In the genomic region with DNA sequence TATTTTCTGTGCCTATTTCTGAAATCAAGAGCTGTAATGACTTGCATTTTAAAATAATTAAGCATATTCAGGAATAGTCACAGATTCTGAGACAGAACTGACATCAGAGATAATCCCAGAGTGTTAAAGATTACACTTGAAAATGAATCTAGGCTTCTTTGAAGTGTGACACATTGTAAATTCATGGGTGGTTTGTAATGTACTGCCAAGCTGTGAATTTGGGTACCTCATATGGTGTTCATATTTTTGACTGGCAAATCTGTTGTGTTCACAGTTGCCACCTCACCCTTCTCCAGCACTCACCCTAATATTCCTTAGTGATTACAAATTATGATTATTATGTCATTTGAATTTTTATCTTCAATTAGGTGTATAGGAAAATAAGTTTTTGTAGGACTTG, we compare ENCODE assay signal across 19 cellular contexts.
"Had no signal": no experiment of that assay in that cellular context is flagged by ENCODE, and none has a peak within 500 bp of the region (broad histone marks: within the 10 kb centered on the region; RNA-seq: fewer than 3 reads in every experiment).

No MANE protein-coding gene starts in this region.

- H3K27ac Mint-ChIP-seq: dendritic cell treated with granulocyte-macrophage colony-stimulating factor and Interleukin-4, amounts not matched to agents 40 ng/mL and 50 ng/mL, for 4 days; effector memory CD8-positive, alpha-beta T cell; immature natural killer cell; nephron progenitor cell; stimulated activated memory B cell treated with anti-CD40 and anti-IgM and Interleukin-4, amounts not matched to agents 10 μg/mL and 1 μg/mL and 100 μg/mL, for 72 hours; stimulated activated naive CD8-positive, alpha-beta T cell treated with anti-CD3 and anti-CD28 coated beads, Interleukin-15, Interleukin-2, amounts not matched to agents 100 ng/mL and 50 ng/mL, for 24 hours had no signal

- H3K4me3 Mint-ChIP-seq: dendritic cell treated with granulocyte-macrophage colony-stimulating factor and Interleukin-4, amounts not matched to agents 40 ng/mL and 50 ng/mL, for 4 days; effector memory CD8-positive, alpha-beta T cell; immature natural killer cell; naive B cell; nephron progenitor cell; stimulated activated memory B cell treated with anti-CD40 and anti-IgM and Interleukin-4, amounts not matched to agents 10 μg/mL and 1 μg/mL and 100 μg/mL, for 72 hours; stimulated activated naive CD8-positive, alpha-beta T cell treated with anti-CD3 and anti-CD28 coated beads, Interleukin-15, Interleukin-2, amounts not matched to agents 100 ng/mL and 50 ng/mL, for 24 hours had no signal

- H3K9me3 Mint-ChIP-seq: dendritic cell treated with granulocyte-macrophage colony-stimulating factor and Interleukin-4, amounts not matched to agents 40 ng/mL and 50 ng/mL, for 4 days; effector memory CD8-positive, alpha-beta T cell; naive B cell; nephron progenitor cell; stimulated activated memory B cell treated with anti-CD40 and anti-IgM and Interleukin-4, amounts not matched to agents 10 μg/mL and 1 μg/mL and 100 μg/mL, for 72 hours had no signal

- H3K4me1 Mint-ChIP-seq: immature natural killer cell; naive B cell; nephron progenitor cell; stimulated activated memory B cell treated with anti-CD40 and anti-IgM and Interleukin-4, amounts not matched to agents 10 μg/mL and 1 μg/mL and 100 μg/mL, for 72 hours had no signal

- H3K36me3 Mint-ChIP-seq: immature natural killer cell; naive B cell; stimulated activated memory B cell treated with anti-CD40 and anti-IgM and Interleukin-4, amounts not matched to agents 10 μg/mL and 1 μg/mL and 100 μg/mL, for 72 hours had no signal

- ATAC-seq: effector memory CD8-positive, alpha-beta T cell; gastroesophageal sphincter; left colon; left ventricle myocardium superior; psoas muscle; right lobe of liver; stimulated activated memory B cell treated with anti-CD40 and anti-IgM and Interleukin-4, amounts not matched to agents 10 μg/mL and 1 μg/mL and 100 μg/mL, for 72 hours had no signal

- H3K27me3 Mint-ChIP-seq: dendritic cell treated with granulocyte-macrophage colony-stimulating factor and Interleukin-4, amounts not matched to agents 40 ng/mL and 50 ng/mL, for 4 days; stimulated activated naive CD8-positive, alpha-beta T cell treated with anti-CD3 and anti-CD28 coated beads, Interleukin-15, Interleukin-2, amounts not matched to agents 100 ng/mL and 50 ng/mL, for 24 hours had no signal

- DNase-seq: effector memory CD8-positive, alpha-beta T cell; esophagus squamous epithelium; foreskin fibroblast; immature natural killer cell; kidney; left colon; left ventricle myocardium superior; mesenchymal stem cell; naive B cell; nephron progenitor cell; psoas muscle; retina; right lobe of liver; stimulated activated CD4-positive, alpha-beta T cell treated with anti-CD3 and anti-CD28 coated beads, Interleukin-4, amount 100 ng/mL, for 1 hour; testis had no signal
